1 cellular context compared by ENCODE assay signal in the genomic region with DNA sequence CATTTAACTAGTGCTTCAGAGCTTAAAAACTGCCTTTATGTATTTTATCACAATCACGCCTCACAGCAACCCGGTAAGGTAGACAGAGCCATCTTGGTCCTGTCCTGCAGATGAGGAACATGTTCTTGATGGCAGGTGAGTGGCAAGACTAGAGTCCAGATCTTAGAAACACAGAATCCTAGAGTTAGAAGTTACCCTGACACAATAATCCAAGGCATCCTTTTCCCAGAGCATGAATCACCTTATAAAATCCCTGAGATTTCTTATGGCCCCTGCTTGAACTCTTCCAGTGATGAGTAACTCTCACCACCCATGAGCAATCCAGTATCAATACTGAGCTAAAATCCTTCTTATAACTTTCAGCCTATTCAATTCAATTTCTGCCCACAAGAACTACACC.
TF ChIP-seq lines count a peak whose summit lies in the region.

No MANE protein-coding gene starts in this region.

TF ChIP-seq in GM23338, 12 proteins besides CTCF, POLR2A, EP300 and RAD21 (continued from another document):
- TF ChIP-seq, protein P1, sequence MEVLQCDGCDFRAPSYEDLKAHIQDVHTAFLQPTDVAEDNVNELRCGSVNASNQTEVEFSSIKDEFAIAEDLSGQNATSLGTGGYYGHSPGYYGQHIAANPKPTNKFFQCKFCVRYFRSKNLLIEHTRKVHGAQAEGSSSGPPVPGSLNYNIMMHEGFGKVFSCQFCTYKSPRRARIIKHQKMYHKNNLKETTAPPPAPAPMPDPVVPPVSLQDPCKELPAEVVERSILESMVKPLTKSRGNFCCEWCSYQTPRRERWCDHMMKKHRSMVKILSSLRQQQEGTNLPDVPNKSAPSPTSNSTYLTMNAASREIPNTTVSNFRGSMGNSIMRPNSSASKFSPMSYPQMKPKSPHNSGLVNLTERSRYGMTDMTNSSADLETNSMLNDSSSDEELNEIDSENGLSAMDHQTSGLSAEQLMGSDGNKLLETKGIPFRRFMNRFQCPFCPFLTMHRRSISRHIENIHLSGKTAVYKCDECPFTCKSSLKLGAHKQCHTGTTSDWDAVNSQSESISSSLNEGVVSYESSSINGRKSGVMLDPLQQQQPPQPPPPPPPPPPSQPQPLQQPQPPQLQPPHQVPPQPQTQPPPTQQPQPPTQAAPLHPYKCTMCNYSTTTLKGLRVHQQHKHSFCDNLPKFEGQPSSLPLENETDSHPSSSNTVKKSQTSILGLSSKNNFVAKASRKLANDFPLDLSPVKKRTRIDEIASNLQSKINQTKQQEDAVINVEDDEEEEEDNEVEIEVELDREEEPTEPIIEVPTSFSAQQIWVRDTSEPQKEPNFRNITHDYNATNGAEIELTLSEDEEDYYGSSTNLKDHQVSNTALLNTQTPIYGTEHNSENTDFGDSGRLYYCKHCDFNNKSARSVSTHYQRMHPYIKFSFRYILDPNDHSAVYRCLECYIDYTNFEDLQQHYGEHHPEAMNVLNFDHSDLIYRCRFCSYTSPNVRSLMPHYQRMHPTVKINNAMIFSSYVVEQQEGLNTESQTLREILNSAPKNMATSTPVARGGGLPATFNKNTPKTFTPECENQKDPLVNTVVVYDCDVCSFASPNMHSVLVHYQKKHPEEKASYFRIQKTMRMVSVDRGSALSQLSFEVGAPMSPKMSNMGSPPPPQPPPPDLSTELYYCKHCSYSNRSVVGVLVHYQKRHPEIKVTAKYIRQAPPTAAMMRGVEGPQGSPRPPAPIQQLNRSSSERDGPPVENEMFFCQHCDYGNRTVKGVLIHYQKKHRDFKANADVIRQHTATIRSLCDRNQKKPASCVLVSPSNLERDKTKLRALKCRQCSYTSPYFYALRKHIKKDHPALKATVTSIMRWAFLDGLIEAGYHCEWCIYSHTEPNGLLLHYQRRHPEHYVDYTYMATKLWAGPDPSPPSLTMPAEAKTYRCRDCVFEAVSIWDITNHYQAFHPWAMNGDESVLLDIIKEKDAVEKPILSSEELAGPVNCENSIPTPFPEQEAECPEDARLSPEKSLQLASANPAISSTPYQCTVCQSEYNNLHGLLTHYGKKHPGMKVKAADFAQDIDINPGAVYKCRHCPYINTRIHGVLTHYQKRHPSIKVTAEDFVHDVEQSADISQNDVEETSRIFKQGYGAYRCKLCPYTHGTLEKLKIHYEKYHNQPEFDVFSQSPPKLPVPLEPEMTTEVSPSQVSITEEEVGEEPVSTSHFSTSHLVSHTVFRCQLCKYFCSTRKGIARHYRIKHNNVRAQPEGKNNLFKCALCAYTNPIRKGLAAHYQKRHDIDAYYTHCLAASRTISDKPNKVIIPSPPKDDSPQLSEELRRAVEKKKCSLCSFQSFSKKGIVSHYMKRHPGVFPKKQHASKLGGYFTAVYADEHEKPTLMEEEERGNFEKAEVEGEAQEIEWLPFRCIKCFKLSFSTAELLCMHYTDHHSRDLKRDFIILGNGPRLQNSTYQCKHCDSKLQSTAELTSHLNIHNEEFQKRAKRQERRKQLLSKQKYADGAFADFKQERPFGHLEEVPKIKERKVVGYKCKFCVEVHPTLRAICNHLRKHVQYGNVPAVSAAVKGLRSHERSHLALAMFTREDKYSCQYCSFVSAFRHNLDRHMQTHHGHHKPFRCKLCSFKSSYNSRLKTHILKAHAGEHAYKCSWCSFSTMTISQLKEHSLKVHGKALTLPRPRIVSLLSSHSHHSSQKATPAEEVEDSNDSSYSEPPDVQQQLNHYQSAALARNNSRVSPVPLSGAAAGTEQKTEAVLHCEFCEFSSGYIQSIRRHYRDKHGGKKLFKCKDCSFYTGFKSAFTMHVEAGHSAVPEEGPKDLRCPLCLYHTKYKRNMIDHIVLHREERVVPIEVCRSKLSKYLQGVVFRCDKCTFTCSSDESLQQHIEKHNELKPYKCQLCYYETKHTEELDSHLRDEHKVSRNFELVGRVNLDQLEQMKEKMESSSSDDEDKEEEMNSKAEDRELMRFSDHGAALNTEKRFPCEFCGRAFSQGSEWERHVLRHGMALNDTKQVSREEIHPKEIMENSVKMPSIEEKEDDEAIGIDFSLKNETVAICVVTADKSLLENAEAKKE (CRISPR knock-in tag; IDR thresholded peaks at IDR 0.05) = no peak
- TF ChIP-seq NANOG (IDR thresholded peaks at IDR 0.05; ENCODE audit: borderline replicate concordance) (no peak), STAT1 (IDR thresholded peaks at IDR 0.05; ENCODE audit: unreplicated experiment) (no peak)
